ENCODE assay signal across 8 cellular contexts in genomic region chr14:21476526-21476924, GRCh38. TPM values are rescaled to one million over a fixed set of nuclear protein-coding genes. Genes with fewer than 3 reads are reported as not detected.
A peak's percentile ranks its signal among the peaks of the same experiment; 100 is the strongest.
DNase-seq lines count a peak whose midpoint lies in the region; ATAC-seq, FAIRE-seq and TF ChIP-seq lines count a peak whose summit lies in the region.

No MANE protein-coding gene starts in this region.

- TF ChIP-seq CTCF in HFFc6 (IDR thresholded peaks at IDR 0.05) (no peak), Peyer's patch (IDR thresholded peaks at IDR 0.05) (no peak), D721Med (IDR thresholded peaks at IDR 0.05; ENCODE audit: insufficient read depth, missing control alignments) (no peak)

- H3K36me3 Mint-ChIP-seq in HFFc6 (ENCODE audit: low read depth), result peaks cover 19% of the 10 kb centered on the region

- no peaks in the 10 kb centered on the region for H3K9me3 Mint-ChIP-seq in HFFc6

- H3K27ac ChIP-seq in Peyer's patch (peak overlapping the region; percentile 82 to 91 (median 89)), angular gyrus (ENCODE audit: low read depth, low read length) (peak overlapping the region; percentile 88), iPS DF 6.9 (ENCODE audit: low read length) (no peak overlapping the region), skeletal muscle tissue (ENCODE audit: low read depth, low read length) (peak overlapping the region; percentile 82)

- peak overlapping the region; percentile 72 to 93 (median 79) for H3K9ac ChIP-seq in skeletal muscle tissue (ENCODE audit: low read depth in 1 of 3, low read length in 3 of 3)

- peak overlapping the region; percentile 96 for H3K4me3 Mint-ChIP-seq in HFFc6

- H3K27ac Mint-ChIP-seq in HFFc6, result peak overlapping the region; percentile 97

- H3K27me3 ChIP-seq in Peyer's patch, result no peaks in the 10 kb centered on the region
- H3K27me3 ChIP-seq in iPS DF 6.9 (ENCODE audit: control insufficient read depth, insufficient read depth, low read length), result no peaks in the 10 kb centered on the region
- no peaks in the 10 kb centered on the region for H3K27me3 ChIP-seq in skeletal muscle tissue (ENCODE audit: control insufficient read depth in 3 of 3, insufficient read depth in 3 of 3, low read length in 3 of 3)

- TF ChIP-seq POLR2A in GM12892 (IDR thresholded peaks at IDR 0.05; ENCODE audit: low read depth, low read length), result no peak; the same call in 1 of the 2 replicates
- TF ChIP-seq POLR2A in Peyer's patch (IDR thresholded peaks at IDR 0.05), result no peak

- no peak for FAIRE-seq in GM12892 (lab: Jason Lieb, UNC)
- no peak for FAIRE-seq in D721Med (lab: Jason Lieb, UNC)

- peak overlapping the region; percentile 72 to 86 (median 78) for H3K4me3 ChIP-seq in Peyer's patch
- H3K4me3 ChIP-seq in iPS DF 6.9 (ENCODE audit: low read length), result peak overlapping the region; percentile 88; the same call in 1 of the 2 replicates
- peak overlapping the region; percentile 75 to 98 (median 82) for H3K4me3 ChIP-seq in skeletal muscle tissue (ENCODE audit: low read length in 3 of 3)

- no peaks in the 10 kb centered on the region; the same call in 1 of the 2 replicates for H3K27me3 Mint-ChIP-seq in HFFc6 (ENCODE audit: insufficient read depth)

- H3K4me1 ChIP-seq in Peyer's patch, result peaks cover 0 to 14% (median 6%) of the 10 kb centered on the region in 4 donors
- no peaks in the 10 kb centered on the region for H3K4me1 ChIP-seq in iPS DF 6.9 (ENCODE audit: control insufficient read depth, insufficient read depth, low read length)
- H3K4me1 ChIP-seq in skeletal muscle tissue (ENCODE audit: control insufficient read depth in 3 of 3, insufficient read depth in 3 of 3, low read length in 3 of 3), result peaks cover 10 to 18% (median 17%) of the 10 kb centered on the region in 3 donors

- DNase-seq in GM12892 (ENCODE audit: insufficient read length) (peak; percentile 37), HFFc6 (peak; percentile 36), Peyer's patch (peak; percentile 90 to 95 (median 94)), iPS DF 6.9 (ENCODE audit: low read depth, low spot score) (no peak), D721Med (ENCODE audit: insufficient read length, low spot score) (no peak)

- no peak for ATAC-seq in GM19324 (IDR thresholded peaks at IDR 0.05; ENCODE audit: low FRiP score, unreplicated experiment)

- peaks cover 13% of the 10 kb centered on the region for H3K4me1 Mint-ChIP-seq in HFFc6 (ENCODE audit: low read depth)

- H3K36me3 ChIP-seq in Peyer's patch (peaks cover 0 to 26% (median 0%) of the 10 kb centered on the region in 3 donors), iPS DF 6.9 (ENCODE audit: control insufficient read depth, insufficient read depth, low read length) (no peaks in the 10 kb centered on the region), skeletal muscle tissue (ENCODE audit: control insufficient read depth in 3 of 3, insufficient read depth in 3 of 3, low read length in 3 of 3) (peaks cover 0 to 10% (median 8%) of the 10 kb centered on the region in 3 donors)

- H3K9me3 ChIP-seq in Peyer's patch (no peaks in the 10 kb centered on the region), iPS DF 6.9 (ENCODE audit: control insufficient read depth, insufficient read depth, low read length) (no peaks in the 10 kb centered on the region), skeletal muscle tissue (ENCODE audit: control insufficient read depth in 3 of 3, low read length in 3 of 3) (no peaks in the 10 kb centered on the region)

- no CpG with 5 or more reads among the region's 27 CpGs for WGBS in iPS DF 6.9 (ENCODE audit: insufficient coverage, insufficient read length)

RNA-seq across cellular contexts. Expression of gene RAB2B, which starts 0.2 kb away (rescaled TPM):
- 26.2 TPM for polyA plus RNA-seq in GM12892 (2012; ENCODE audit: missing spikeins)
- 10 to 100 TPM; 20.2 to 22.9 (median 21.3) TPM for total RNA-seq in HFFc6 (2021; fragmentation: NEBNext Ultra II Directional; extraction: Animal tissue kit (Norgen Biotek cat#: 25700))
- total RNA-seq in Peyer's patch (10 to 100 TPM in 3 of 4 donors, 1 to 10 TPM in 1; 7.4 to 22.4 (median 20.8) TPM), skeletal muscle tissue (45.4 TPM)

RNA-seq across cellular contexts. Expression of gene TOX4, which starts 0.5 kb away (rescaled TPM):
- 38.7 TPM for polyA plus RNA-seq in GM12892 (2012; ENCODE audit: missing spikeins)
- total RNA-seq in HFFc6 (2021; fragmentation: NEBNext Ultra II Directional; extraction: Animal tissue kit (Norgen Biotek cat#: 25700)), result 10 to 100 TPM; 79.8 to 96.3 (median 88.5) TPM
- total RNA-seq in Peyer's patch (10 to 100 TPM; 31.4 to 74.5 (median 61.7) TPM), skeletal muscle tissue (18.8 TPM)

RNA-seq across cellular contexts. Expression of gene CHD8, which starts 20.6 kb away (rescaled TPM):
- polyA plus RNA-seq in GM12892 (2012; ENCODE audit: missing spikeins), result 35.2 TPM
- total RNA-seq in HFFc6 (2021; fragmentation: NEBNext Ultra II Directional; extraction: Animal tissue kit (Norgen Biotek cat#: 25700)), result 10 to 100 TPM; 63.5 to 78.6 (median 70.9) TPM
- 100 to 1,000 TPM in 1 of 4 donors, 10 to 100 TPM in 3; 46.2 to 112 (median 78.4) TPM for total RNA-seq in Peyer's patch
- total RNA-seq in skeletal muscle tissue, result 48.0 TPM

RNA-seq across cellular contexts. Expression of gene METTL3, which starts 34.6 kb away (rescaled TPM):
- 56.1 TPM for polyA plus RNA-seq in GM12892 (2012; ENCODE audit: missing spikeins)
- total RNA-seq in HFFc6 (2021; fragmentation: NEBNext Ultra II Directional; extraction: Animal tissue kit (Norgen Biotek cat#: 25700)), result 10 to 100 TPM; 28.8 to 37.5 (median 30.3) TPM
- total RNA-seq in Peyer's patch, result 100 to 1,000 TPM in 1 of 4 donors, 10 to 100 TPM in 3; 32.9 to 130 (median 44.3) TPM
- total RNA-seq in skeletal muscle tissue, result 73.6 TPM

RNA-seq across cellular contexts. Expression of gene SALL2, which starts 49.6 kb away (rescaled TPM):
- 1.2 TPM for polyA plus RNA-seq in GM12892 (2012; ENCODE audit: missing spikeins)
- total RNA-seq in HFFc6 (2021; fragmentation: NEBNext Ultra II Directional; extraction: Animal tissue kit (Norgen Biotek cat#: 25700)), result 1 to 10 TPM in 3 of 6 experiments, under 1 TPM in 3; 0.51 to 2.0 (median 0.99) TPM
- total RNA-seq in Peyer's patch, result 1 to 10 TPM; 1.4 to 5.0 (median 4.0) TPM
- total RNA-seq in skeletal muscle tissue, result 5.2 TPM

Comparison
In these comparisons a context has a peak if more than half of its experiments do, and no peak if none do; other contexts are left out.
1. DNase-seq: peak in GM12892 (single experiment), HFFc6 (single experiment) and Peyer's patch (3 of 3); none in iPS DF 6.9 (single experiment) and D721Med (single experiment).
2. Peak in every context shown above with its lines, with median percentiles within 50 percentile points of each other: H3K4me3 ChIP-seq.